In the genomic region with DNA sequence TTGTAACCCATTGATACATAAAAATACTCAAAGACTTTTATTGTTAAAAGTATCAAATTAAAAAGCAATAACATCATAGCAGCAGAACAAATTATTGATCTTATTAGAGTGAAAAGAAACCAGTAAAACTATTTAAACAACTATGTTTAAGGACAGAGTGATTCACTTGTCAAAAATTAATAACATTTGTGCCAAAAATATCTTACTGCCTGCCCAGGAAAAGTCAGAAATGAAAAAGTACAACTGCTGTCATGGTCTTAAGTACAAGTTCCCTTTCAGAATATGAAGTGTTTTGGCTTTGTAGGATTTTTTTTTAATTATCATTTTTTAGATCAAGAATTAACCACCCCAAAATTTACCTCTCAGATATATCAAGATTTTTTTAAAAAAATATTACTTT, we compare ENCODE assay signal across 19 cellular contexts. TPM values are rescaled to one million over a fixed set of nuclear protein-coding genes. Genes with fewer than 3 reads are reported as not detected.
DNase-seq lines count a peak whose midpoint lies in the region; ATAC-seq and TF ChIP-seq lines count a peak whose summit lies in the region.
"Had no signal": no experiment of that assay in that cellular context is flagged by ENCODE, and none has a peak within 500 bp of the region (broad histone marks: within the 10 kb centered on the region; RNA-seq: fewer than 3 reads in every experiment).

No MANE protein-coding gene starts in this region.

- POLR2A ChIA-PET in activated CD4-positive, alpha-beta memory T cell treated with anti-CD3 and anti-CD28 coated beads for 36 hours (lab: Charles Lee), result no interaction called here

- ATAC-seq in memory B cell (ENCODE audit: low read depth) (no peak), GM19351 (IDR thresholded peaks at IDR 0.05; ENCODE audit: unreplicated experiment) (no peak), GM21360 (IDR thresholded peaks at IDR 0.05; ENCODE audit: unreplicated experiment) (no peak)
- ATAC-seq: activated T-cell treated with anti-CD3 and anti-CD28 coated beads, Interleukin-2, amount 50 U/mL, for 72 hours; HCT116; sciatic nerve had no signal

- TF ChIP-seq CTCF in chondrocyte (IDR thresholded peaks at IDR 0.05), result no peak

- CTCF ChIA-PET in activated CD4-positive, alpha-beta memory T cell treated with anti-CD3 and anti-CD28 coated beads for 36 hours (lab: Charles Lee), result interaction anchor here (0.6 kb wide), 1 partner anchor 14 kb away, joined by 3 read pairs; no protein-coding TSS in a partner anchor

- peak overlapping the region; percentile 99 to 100 (median 100) for H3K4me3 Mint-ChIP-seq in IgD-negative memory B cell
- peak overlapping the region; percentile 19 for H3K4me3 Mint-ChIP-seq in chondrocyte (ENCODE audit: unreplicated experiment)
- peak overlapping the region; percentile 99 for H3K4me3 Mint-ChIP-seq in memory B cell
- H3K4me3 Mint-ChIP-seq in activated CD4-positive, alpha-beta memory T cell treated with anti-CD3 and anti-CD28 coated beads for 36 hours, result no peak overlapping the region
- H3K4me3 Mint-ChIP-seq: immature natural killer cell, mesothelial cell of epicardium had no signal

- H3K27ac Mint-ChIP-seq in IgD-negative memory B cell, result peak overlapping the region in 2 of 3 donors; percentile 95 to 99
- peak overlapping the region; percentile 78 for H3K27ac Mint-ChIP-seq in chondrocyte (ENCODE audit: unreplicated experiment)
- H3K27ac Mint-ChIP-seq in memory B cell, result peak overlapping the region; percentile 100
- H3K27ac Mint-ChIP-seq in activated CD4-positive, alpha-beta memory T cell treated with anti-CD3 and anti-CD28 coated beads for 36 hours, result no peak overlapping the region
- H3K27ac Mint-ChIP-seq: activated T-cell treated with anti-CD3 and anti-CD28 coated beads, Interleukin-2, amount 50 U/mL, for 72 hours; mesothelial cell of epicardium had no signal

- peaks cover 0 to 1% (median 0%) of the 10 kb centered on the region in 3 donors for H3K9me3 Mint-ChIP-seq in IgD-negative memory B cell
- H3K9me3 Mint-ChIP-seq in chondrocyte (ENCODE audit: low read depth), result no peaks in the 10 kb centered on the region
- H3K9me3 Mint-ChIP-seq in memory B cell, result peaks cover 1% of the 10 kb centered on the region
- no peaks in the 10 kb centered on the region for H3K9me3 Mint-ChIP-seq in activated CD4-positive, alpha-beta memory T cell treated with anti-CD3 and anti-CD28 coated beads for 36 hours
- H3K9me3 Mint-ChIP-seq: activated T-cell treated with anti-CD3 and anti-CD28 coated beads, Interleukin-2, amount 50 U/mL, for 72 hours; immature natural killer cell; mesothelial cell of epicardium had no signal

- H3K4me1 Mint-ChIP-seq in IgD-negative memory B cell (peaks cover 26 to 53% (median 52%) of the 10 kb centered on the region in 3 donors), chondrocyte (ENCODE audit: low read depth) (peaks cover 57% of the 10 kb centered on the region), memory B cell (peaks cover 20% of the 10 kb centered on the region)
- H3K4me1 Mint-ChIP-seq in activated CD4-positive, alpha-beta memory T cell treated with anti-CD3 and anti-CD28 coated beads for 36 hours (ENCODE audit: low read depth), result peaks cover 50% of the 10 kb centered on the region

- H3K27me3 Mint-ChIP-seq in IgD-negative memory B cell, result peaks cover 4% of the 10 kb centered on the region
- H3K27me3 Mint-ChIP-seq in chondrocyte (ENCODE audit: low read depth), result no peaks in the 10 kb centered on the region
- H3K27me3 Mint-ChIP-seq in memory B cell, result no peaks in the 10 kb centered on the region
- H3K27me3 Mint-ChIP-seq in activated CD4-positive, alpha-beta memory T cell treated with anti-CD3 and anti-CD28 coated beads for 36 hours, result no peaks in the 10 kb centered on the region

- DNase-seq in AG20443 (ENCODE audit: low spot score) (peak; percentile 9), chondrocyte (ENCODE audit: low spot score) (no peak), memory B cell (ENCODE audit: low spot score in 2 of 2) (no peak), NCI-H748 (lab: John Stamatoyannopoulos, UW; ENCODE audit: unreplicated experiment) (no peak)
- no peak for DNase-seq in activated CD4-positive, alpha-beta memory T cell treated with anti-CD3 and anti-CD28 coated beads for 36 hours
- DNase-seq: activated CD4-positive, alpha-beta T cell treated with anti-CD3 and anti-CD28 coated beads, Interleukin-2, amount 50 U/mL, for 48 hours; activated T-cell treated with anti-CD3 and anti-CD28 coated beads, Interleukin-2, amount 50 U/mL, for 72 hours; AML-193; glutamatergic neuron; immature natural killer cell; NCI-H2029; NCI-H510A; OCI-M1 had no signal

- H3K36me3 Mint-ChIP-seq in IgD-negative memory B cell (peaks cover 15% of the 10 kb centered on the region), chondrocyte (ENCODE audit: low read depth) (peaks cover 2% of the 10 kb centered on the region), memory B cell (peaks cover 10% of the 10 kb centered on the region)
- H3K36me3 Mint-ChIP-seq in activated CD4-positive, alpha-beta memory T cell treated with anti-CD3 and anti-CD28 coated beads for 36 hours, result peaks cover 12% of the 10 kb centered on the region

- intact Hi-C loops in activated CD4-positive, alpha-beta memory T cell treated with anti-CD3 and anti-CD28 coated beads for 36 hours (cut with micrococcal nuclease), result no loop called here

RNA-seq across cellular contexts. Expression of a gene that starts 3.4 kb away (rescaled TPM):
- 138 TPM for polyA plus RNA-seq in IgD-negative memory B cell
- total RNA-seq in chondrocyte, result 22.4 to 42.9 TPM (median 22.8 TPM) in 3 replicates
- 10 to 100 TPM; 29.4 to 29.6 TPM for total RNA-seq in activated CD4-positive, alpha-beta memory T cell treated with anti-CD3 and anti-CD28 coated beads for 36 hours
